1 cellular context compared by ENCODE assay signal in genomic region chr2:33275689-33276444, GRCh38.
TF ChIP-seq lines count a peak whose summit lies in the region.

No MANE protein-coding gene starts in this region.

TF ChIP-seq in HepG2, 621 proteins besides CTCF, POLR2A, EP300 and RAD21 (continued from another document and continues in another):
- TF ChIP-seq SNAPC4 (CRISPR knock-in tag; IDR thresholded peaks at IDR 0.05) (no peak), KLF6 (CRISPR knock-in tag; IDR thresholded peaks at IDR 0.05) (no peak), AKAP8 (CRISPR knock-in tag; IDR thresholded peaks at IDR 0.05) (no peak), ZNF883 (CRISPR knock-in tag; IDR thresholded peaks at IDR 0.05; ENCODE audit: not compliant biosample characterization) (no peak), ZNF205 (CRISPR knock-in tag; IDR thresholded peaks at IDR 0.05) (no peak), FOXC1 (CRISPR knock-in tag; IDR thresholded peaks at IDR 0.05; ENCODE audit: borderline replicate concordance) (no peak), ZNF83 (CRISPR knock-in tag; IDR thresholded peaks at IDR 0.05; ENCODE audit: borderline replicate concordance) (no peak), ZBTB7A (CRISPR knock-in tag; IDR thresholded peaks at IDR 0.05) (peak; percentile 82; the same call in 1 of the 2 replicates), ZNF777 (CRISPR knock-in tag; IDR thresholded peaks at IDR 0.05) (no peak), ZNF784 (CRISPR knock-in tag; IDR thresholded peaks at IDR 0.05; ENCODE audit: borderline replicate concordance) (no peak), ZNF414 (CRISPR knock-in tag; IDR thresholded peaks at IDR 0.05) (no peak), HHEX (CRISPR knock-in tag; IDR thresholded peaks at IDR 0.05) (no peak), ZNF781 (CRISPR knock-in tag; IDR thresholded peaks at IDR 0.05; ENCODE audit: borderline replicate concordance, not compliant biosample characterization) (no peak), ZNF547 (CRISPR knock-in tag; IDR thresholded peaks at IDR 0.05) (no peak), ZNF431 (CRISPR knock-in tag; IDR thresholded peaks at IDR 0.05; ENCODE audit: borderline replicate concordance, low read depth) (no peak), IRF2 (CRISPR knock-in tag; IDR thresholded peaks at IDR 0.05) (no peak), HOXA5 (CRISPR knock-in tag; IDR thresholded peaks at IDR 0.05) (no peak), SOX13 (IDR thresholded peaks at IDR 0.05) (no peak), SOX13 (CRISPR knock-in tag; conservative IDR thresholded peaks at IDR 0.05 in 1 of 2, IDR thresholded peaks at IDR 0.05 in 1 of 2) (peak in 1 of 2 experiments; percentile 40; a peak in 1 of 4 replicates), SETDB1 (CRISPR knock-in tag; IDR thresholded peaks at IDR 0.05; ENCODE audit: borderline replicate concordance) (no peak), TEAD3 (CRISPR knock-in tag; optimal IDR thresholded peaks at IDR 0.05; ENCODE audit: borderline replicate concordance) (peak; percentile 63), ZNF326 (CRISPR knock-in tag; IDR thresholded peaks at IDR 0.05; ENCODE audit: borderline replicate concordance) (no peak), ZSCAN20 (CRISPR knock-in tag; IDR thresholded peaks at IDR 0.05; ENCODE audit: borderline replicate concordance) (no peak), ZBTB38 (CRISPR knock-in tag; IDR thresholded peaks at IDR 0.05) (no peak), SSRP1 (CRISPR knock-in tag; IDR thresholded peaks at IDR 0.05) (no peak), ZFP1 (CRISPR knock-in tag; IDR thresholded peaks at IDR 0.05) (no peak), ZNF276 (CRISPR knock-in tag; IDR thresholded peaks at IDR 0.05; ENCODE audit: low read depth) (no peak), WIZ (CRISPR knock-in tag; IDR thresholded peaks at IDR 0.05) (no peak), GABPB1 (CRISPR knock-in tag; IDR thresholded peaks at IDR 0.05) (peak; percentile 82), IKZF4 (CRISPR knock-in tag; IDR thresholded peaks at IDR 0.05; ENCODE audit: borderline replicate concordance, low read depth, not compliant biosample characterization) (no peak), ZNF841 (CRISPR knock-in tag; IDR thresholded peaks at IDR 0.05; ENCODE audit: borderline replicate concordance) (no peak), TBX3 (IDR thresholded peaks at IDR 0.05; ENCODE audit: borderline replicate concordance) (no peak), ZNF10 (CRISPR knock-in tag; IDR thresholded peaks at IDR 0.05; ENCODE audit: borderline replicate concordance, low read depth) (no peak), CCDC6 (CRISPR knock-in tag; IDR thresholded peaks at IDR 0.05) (no peak), HMG20A (CRISPR knock-in tag; IDR thresholded peaks at IDR 0.05; ENCODE audit: borderline replicate concordance) (peak; percentile 69; the same call in 1 of the 2 replicates), MYC (CRISPR knock-in tag; IDR thresholded peaks at IDR 0.05; ENCODE audit: borderline replicate concordance) (0 out of 2 replicates have a peak, but pooled peaks have one; percentile 19), ZNF34 (CRISPR knock-in tag; IDR thresholded peaks at IDR 0.05; ENCODE audit: borderline replicate concordance) (no peak), ZBTB3 (CRISPR knock-in tag; IDR thresholded peaks at IDR 0.05; ENCODE audit: borderline replicate concordance, low read depth) (no peak), HNF4G (IDR thresholded peaks at IDR 0.05; ENCODE audit: borderline replicate concordance, low read depth, low read length) (no peak), HNF4G (CRISPR knock-in tag; IDR thresholded peaks at IDR 0.05; ENCODE audit: borderline replicate concordance, low read depth) (0 out of 2 replicates have a peak, but pooled peaks have one; percentile 30)
- TF ChIP-seq, protein P1, sequence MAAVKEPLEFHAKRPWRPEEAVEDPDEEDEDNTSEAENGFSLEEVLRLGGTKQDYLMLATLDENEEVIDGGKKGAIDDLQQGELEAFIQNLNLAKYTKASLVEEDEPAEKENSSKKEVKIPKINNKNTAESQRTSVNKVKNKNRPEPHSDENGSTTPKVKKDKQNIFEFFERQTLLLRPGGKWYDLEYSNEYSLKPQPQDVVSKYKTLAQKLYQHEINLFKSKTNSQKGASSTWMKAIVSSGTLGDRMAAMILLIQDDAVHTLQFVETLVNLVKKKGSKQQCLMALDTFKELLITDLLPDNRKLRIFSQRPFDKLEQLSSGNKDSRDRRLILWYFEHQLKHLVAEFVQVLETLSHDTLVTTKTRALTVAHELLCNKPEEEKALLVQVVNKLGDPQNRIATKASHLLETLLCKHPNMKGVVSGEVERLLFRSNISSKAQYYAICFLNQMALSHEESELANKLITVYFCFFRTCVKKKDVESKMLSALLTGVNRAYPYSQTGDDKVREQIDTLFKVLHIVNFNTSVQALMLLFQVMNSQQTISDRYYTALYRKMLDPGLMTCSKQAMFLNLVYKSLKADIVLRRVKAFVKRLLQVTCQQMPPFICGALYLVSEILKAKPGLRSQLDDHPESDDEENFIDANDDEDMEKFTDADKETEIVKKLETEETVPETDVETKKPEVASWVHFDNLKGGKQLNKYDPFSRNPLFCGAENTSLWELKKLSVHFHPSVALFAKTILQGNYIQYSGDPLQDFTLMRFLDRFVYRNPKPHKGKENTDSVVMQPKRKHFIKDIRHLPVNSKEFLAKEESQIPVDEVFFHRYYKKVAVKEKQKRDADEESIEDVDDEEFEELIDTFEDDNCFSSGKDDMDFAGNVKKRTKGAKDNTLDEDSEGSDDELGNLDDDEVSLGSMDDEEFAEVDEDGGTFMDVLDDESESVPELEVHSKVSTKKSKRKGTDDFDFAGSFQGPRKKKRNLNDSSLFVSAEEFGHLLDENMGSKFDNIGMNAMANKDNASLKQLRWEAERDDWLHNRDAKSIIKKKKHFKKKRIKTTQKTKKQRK (IDR thresholded peaks at IDR 0.05; ENCODE audit: low read length): no peak
- TF ChIP-seq, protein P2, sequence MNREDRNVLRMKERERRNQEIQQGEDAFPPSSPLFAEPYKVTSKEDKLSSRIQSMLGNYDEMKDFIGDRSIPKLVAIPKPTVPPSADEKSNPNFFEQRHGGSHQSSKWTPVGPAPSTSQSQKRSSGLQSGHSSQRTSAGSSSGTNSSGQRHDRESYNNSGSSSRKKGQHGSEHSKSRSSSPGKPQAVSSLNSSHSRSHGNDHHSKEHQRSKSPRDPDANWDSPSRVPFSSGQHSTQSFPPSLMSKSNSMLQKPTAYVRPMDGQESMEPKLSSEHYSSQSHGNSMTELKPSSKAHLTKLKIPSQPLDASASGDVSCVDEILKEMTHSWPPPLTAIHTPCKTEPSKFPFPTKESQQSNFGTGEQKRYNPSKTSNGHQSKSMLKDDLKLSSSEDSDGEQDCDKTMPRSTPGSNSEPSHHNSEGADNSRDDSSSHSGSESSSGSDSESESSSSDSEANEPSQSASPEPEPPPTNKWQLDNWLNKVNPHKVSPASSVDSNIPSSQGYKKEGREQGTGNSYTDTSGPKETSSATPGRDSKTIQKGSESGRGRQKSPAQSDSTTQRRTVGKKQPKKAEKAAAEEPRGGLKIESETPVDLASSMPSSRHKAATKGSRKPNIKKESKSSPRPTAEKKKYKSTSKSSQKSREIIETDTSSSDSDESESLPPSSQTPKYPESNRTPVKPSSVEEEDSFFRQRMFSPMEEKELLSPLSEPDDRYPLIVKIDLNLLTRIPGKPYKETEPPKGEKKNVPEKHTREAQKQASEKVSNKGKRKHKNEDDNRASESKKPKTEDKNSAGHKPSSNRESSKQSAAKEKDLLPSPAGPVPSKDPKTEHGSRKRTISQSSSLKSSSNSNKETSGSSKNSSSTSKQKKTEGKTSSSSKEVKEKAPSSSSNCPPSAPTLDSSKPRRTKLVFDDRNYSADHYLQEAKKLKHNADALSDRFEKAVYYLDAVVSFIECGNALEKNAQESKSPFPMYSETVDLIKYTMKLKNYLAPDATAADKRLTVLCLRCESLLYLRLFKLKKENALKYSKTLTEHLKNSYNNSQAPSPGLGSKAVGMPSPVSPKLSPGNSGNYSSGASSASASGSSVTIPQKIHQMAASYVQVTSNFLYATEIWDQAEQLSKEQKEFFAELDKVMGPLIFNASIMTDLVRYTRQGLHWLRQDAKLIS (CRISPR knock-in tag; IDR thresholded peaks at IDR 0.05): no peak
- TF ChIP-seq, protein P3, sequence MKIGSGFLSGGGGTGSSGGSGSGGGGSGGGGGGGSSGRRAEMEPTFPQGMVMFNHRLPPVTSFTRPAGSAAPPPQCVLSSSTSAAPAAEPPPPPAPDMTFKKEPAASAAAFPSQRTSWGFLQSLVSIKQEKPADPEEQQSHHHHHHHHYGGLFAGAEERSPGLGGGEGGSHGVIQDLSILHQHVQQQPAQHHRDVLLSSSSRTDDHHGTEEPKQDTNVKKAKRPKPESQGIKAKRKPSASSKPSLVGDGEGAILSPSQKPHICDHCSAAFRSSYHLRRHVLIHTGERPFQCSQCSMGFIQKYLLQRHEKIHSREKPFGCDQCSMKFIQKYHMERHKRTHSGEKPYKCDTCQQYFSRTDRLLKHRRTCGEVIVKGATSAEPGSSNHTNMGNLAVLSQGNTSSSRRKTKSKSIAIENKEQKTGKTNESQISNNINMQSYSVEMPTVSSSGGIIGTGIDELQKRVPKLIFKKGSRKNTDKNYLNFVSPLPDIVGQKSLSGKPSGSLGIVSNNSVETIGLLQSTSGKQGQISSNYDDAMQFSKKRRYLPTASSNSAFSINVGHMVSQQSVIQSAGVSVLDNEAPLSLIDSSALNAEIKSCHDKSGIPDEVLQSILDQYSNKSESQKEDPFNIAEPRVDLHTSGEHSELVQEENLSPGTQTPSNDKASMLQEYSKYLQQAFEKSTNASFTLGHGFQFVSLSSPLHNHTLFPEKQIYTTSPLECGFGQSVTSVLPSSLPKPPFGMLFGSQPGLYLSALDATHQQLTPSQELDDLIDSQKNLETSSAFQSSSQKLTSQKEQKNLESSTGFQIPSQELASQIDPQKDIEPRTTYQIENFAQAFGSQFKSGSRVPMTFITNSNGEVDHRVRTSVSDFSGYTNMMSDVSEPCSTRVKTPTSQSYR (CRISPR knock-in tag; IDR thresholded peaks at IDR 0.05; ENCODE audit: borderline replicate concordance): peak; percentile 32; the same call in 1 of the 2 replicates
- TF ChIP-seq, protein P4, sequence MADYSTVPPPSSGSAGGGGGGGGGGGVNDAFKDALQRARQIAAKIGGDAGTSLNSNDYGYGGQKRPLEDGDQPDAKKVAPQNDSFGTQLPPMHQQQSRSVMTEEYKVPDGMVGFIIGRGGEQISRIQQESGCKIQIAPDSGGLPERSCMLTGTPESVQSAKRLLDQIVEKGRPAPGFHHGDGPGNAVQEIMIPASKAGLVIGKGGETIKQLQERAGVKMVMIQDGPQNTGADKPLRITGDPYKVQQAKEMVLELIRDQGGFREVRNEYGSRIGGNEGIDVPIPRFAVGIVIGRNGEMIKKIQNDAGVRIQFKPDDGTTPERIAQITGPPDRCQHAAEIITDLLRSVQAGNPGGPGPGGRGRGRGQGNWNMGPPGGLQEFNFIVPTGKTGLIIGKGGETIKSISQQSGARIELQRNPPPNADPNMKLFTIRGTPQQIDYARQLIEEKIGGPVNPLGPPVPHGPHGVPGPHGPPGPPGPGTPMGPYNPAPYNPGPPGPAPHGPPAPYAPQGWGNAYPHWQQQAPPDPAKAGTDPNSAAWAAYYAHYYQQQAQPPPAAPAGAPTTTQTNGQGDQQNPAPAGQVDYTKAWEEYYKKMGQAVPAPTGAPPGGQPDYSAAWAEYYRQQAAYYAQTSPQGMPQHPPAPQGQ (CRISPR knock-in tag; IDR thresholded peaks at IDR 0.05; ENCODE audit: borderline replicate concordance): no peak
